ENCODE assay signal across 8 cellular contexts in the genomic region with DNA sequence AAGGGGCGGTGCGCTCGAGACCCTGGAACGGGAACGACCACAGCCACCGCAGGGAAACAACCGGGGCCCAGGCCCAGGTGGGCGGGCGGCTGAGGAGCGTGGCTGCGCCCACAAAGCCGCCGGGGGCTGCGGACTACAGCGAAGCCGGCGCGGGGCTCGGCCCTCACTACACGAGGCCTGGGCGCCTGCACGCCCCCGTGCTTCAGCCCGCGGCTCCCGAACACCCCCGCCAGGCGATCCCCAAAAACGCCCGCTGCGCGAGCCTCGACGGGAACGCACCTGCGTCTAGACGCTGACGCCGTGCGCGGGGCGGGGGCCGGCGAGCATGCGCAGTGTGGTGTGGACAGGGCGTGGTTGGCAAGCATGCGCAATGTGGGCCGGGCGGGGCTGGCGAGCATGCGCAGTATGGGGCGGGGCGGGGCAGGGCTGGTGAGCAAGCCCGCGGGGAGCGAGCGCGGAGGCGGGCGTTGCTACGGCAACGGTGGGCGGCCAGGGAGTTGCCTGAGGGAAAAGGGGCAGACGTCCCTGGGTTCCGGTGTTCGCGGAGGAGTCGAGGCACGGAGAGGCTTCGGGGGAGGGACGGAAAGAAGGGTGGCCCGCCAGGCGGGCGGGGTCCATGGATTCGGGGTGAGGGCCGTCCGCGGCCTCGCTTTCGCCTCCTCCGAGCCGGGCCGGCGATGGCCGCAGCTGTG. TPM values are rescaled to one million over a fixed set of nuclear protein-coding genes. Genes with fewer than 3 reads are reported as not detected.
A peak's percentile ranks its signal among the peaks of the same experiment; 100 is the strongest.
DNase-seq lines count a peak whose midpoint lies in the region; ATAC-seq and TF ChIP-seq lines count a peak whose summit lies in the region.

A gene (plus strand): TSS at position 518 of the 692 bp plus-strand sequence. CDS start 3,104 bp downstream, outside the sequence.

- peak within 1 kb of the TSS; percentile 87 for H3K27ac Mint-ChIP-seq in activated T-cell treated with anti-CD3 and anti-CD28 coated beads, Interleukin-2, amount 50 U/mL, for 24 hours
- peak within 1 kb of the TSS; percentile 93 to 99 (median 96) for H3K27ac Mint-ChIP-seq in naive B cell

- ATAC-seq in esophagus mucosa = peak; percentile 99
- peak; percentile 75 to 79 for ATAC-seq in naive B cell (ENCODE audit: low read depth in 2 of 2)

- peak within 1 kb of the TSS; percentile 86 for H3K4me3 Mint-ChIP-seq in activated T-cell treated with anti-CD3 and anti-CD28 coated beads, Interleukin-2, amount 50 U/mL, for 24 hours
- peak within 1 kb of the TSS; percentile 81 to 96 (median 92) for H3K4me3 Mint-ChIP-seq in naive B cell

- peaks cover 42% of the 10 kb centered on the region for H3K27me3 Mint-ChIP-seq in activated T-cell treated with anti-CD3 and anti-CD28 coated beads, Interleukin-2, amount 50 U/mL, for 24 hours
- peaks cover 0 to 16% (median 5%) of the 10 kb centered on the region in 3 donors for H3K27me3 Mint-ChIP-seq in naive B cell

- peak within 1 kb of the TSS; percentile 52 for H3K27ac ChIP-seq in OCI-LY3 (ENCODE audit: low read length)

- H2AFZ ChIP-seq in OCI-LY3 (ENCODE audit: low read depth, low read length) = peak within 1 kb of the TSS; percentile 90

- 0 out of 2 replicates have a peak, but pooled peaks cover 4% of the 10 kb centered on the region for H3K9me3 ChIP-seq in OCI-LY3 (ENCODE audit: insufficient read depth, low read length)

- H3K9ac ChIP-seq in OCI-LY3 (ENCODE audit: low read length) = peak within 1 kb of the TSS; percentile 69

- H3K9me3 Mint-ChIP-seq in activated T-cell treated with anti-CD3 and anti-CD28 coated beads, Interleukin-2, amount 50 U/mL, for 24 hours = peaks cover 8% of the 10 kb centered on the region
- H3K9me3 Mint-ChIP-seq in naive B cell = peaks cover 0 to 6% (median 0%) of the 10 kb centered on the region in 7 donors

- H3K27me3 ChIP-seq in OCI-LY3 (ENCODE audit: low read depth, low read length) = no peaks in the 10 kb centered on the region

- H3K4me1 Mint-ChIP-seq in activated T-cell treated with anti-CD3 and anti-CD28 coated beads, Interleukin-2, amount 50 U/mL, for 24 hours (ENCODE audit: low read depth) = peaks cover 18% of the 10 kb centered on the region
- H3K4me1 Mint-ChIP-seq in naive B cell = peaks cover 16 to 25% (median 22%) of the 10 kb centered on the region in 3 donors

- H3K4me3 ChIP-seq in OCI-LY3 (ENCODE audit: low read length) = peak within 1 kb of the TSS; percentile 84

- H3K4me1 ChIP-seq in OCI-LY3 (ENCODE audit: low read length) = peaks cover 14% of the 10 kb centered on the region

- H3K36me3 Mint-ChIP-seq in activated T-cell treated with anti-CD3 and anti-CD28 coated beads, Interleukin-2, amount 50 U/mL, for 24 hours (ENCODE audit: low read depth) = peaks cover 8% of the 10 kb centered on the region
- H3K36me3 Mint-ChIP-seq in naive B cell = peaks cover 0 to 6% of the 10 kb centered on the region in 2 donors

- H3K79me2 ChIP-seq in OCI-LY3 (ENCODE audit: low read length) = peaks cover 4% of the 10 kb centered on the region; the same call in 1 of the 2 replicates

- H4K20me1 ChIP-seq in OCI-LY3 (ENCODE audit: insufficient read depth, low read length) = no peaks in the 10 kb centered on the region

- peak; percentile 88 for DNase-seq in COLO829 (ENCODE audit: low spot score)
- peak; percentile 99 for DNase-seq in GM20000 (ENCODE audit: low spot score)
- DNase-seq in HT-29 (ENCODE audit: low spot score) = peak; percentile 96
- DNase-seq in activated T-cell treated with anti-CD3 and anti-CD28 coated beads, Interleukin-2, amount 50 U/mL, for 24 hours = peak; percentile 98
- peak; percentile 96 for DNase-seq in naive B cell
- DNase-seq in stimulated activated CD8-positive, alpha-beta memory T cell treated with anti-CD3 and anti-CD28 coated beads, Interleukin-7, amount 100 ng/mL, for 48 hours (ENCODE audit: extremely low read depth in 1 of 2, low read depth in 1 of 2) = peak; percentile 92 to 97

- H3K36me3 ChIP-seq in OCI-LY3 (replicated peaks; ENCODE audit: low read depth, low read length) = peaks cover 9% of the 10 kb centered on the region

- peak within 1 kb of the TSS; percentile 90 for H3K4me2 ChIP-seq in OCI-LY3 (ENCODE audit: low read length)

- TF ChIP-seq CTCF in GM20000 (IDR thresholded peaks at IDR 0.05; ENCODE audit: extremely low read depth, missing control alignments) = no peak
- TF ChIP-seq CTCF in OCI-LY3 (IDR thresholded peaks at IDR 0.05; ENCODE audit: low read depth, low read length) = no peak

RNA-seq across cellular contexts. Expression of the gene that starts here (rescaled TPM):
- 0.66 and 1.9 TPM in 2 replicates for total RNA-seq in HT-29 (2014; rRNA removed; shearing (Covaris generic))
- total RNA-seq in esophagus mucosa = 1.8 TPM
- 1 to 10 TPM in 5 of 6 donors, not detected in 1; 1.3 to 3.4 (median 2.8) TPM for polyA plus RNA-seq in naive B cell (ENCODE audit: low read depth in 6 of 6)

Comparison
In these comparisons a context has a peak if more than half of its experiments do, and no peak if none do; other contexts are left out.
1. Peak in every context shown above with its lines: DNase-seq, ATAC-seq, H3K4me3 ChIP-seq and H3K27ac ChIP-seq.